ENCODE assay signal across 1 cellular context in the genomic region with DNA sequence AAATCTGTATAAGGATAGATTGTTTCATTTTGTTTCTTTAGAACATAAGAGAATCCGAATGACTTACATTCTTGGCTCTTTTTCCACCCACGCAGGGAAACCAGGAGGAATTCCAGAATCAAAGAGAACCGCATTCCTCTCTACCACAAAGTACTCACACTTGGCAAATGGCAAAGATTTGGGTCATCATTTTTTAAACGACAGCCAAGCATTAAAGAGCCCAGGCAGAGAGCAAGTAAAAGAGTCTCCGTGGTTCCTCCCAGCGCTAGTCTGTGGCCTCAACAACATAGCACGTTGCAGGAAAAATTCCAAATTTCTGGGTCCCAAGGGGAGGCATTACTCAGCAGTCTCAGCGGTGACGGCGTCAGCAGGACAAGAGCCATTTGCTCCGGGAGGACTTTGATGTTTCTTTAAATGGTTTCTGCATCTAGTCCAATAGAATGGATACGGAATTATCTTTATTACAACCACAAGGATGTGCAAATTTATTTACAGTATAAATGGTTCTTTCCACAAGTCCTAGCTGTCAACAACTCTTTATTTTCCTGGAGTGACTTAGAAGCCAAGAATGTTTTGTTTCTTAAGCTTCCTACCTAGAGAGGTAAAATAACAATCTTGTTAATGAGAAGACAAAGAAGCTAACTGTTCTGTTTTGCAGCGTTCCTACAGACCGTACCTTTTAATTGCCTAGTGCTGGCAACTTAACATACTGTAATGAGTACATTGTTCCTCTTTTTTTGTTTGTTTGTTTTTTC.
A peak's percentile ranks its signal among the peaks of the same experiment; 100 is the strongest.
TF ChIP-seq lines count a peak whose summit lies in the region.

No MANE protein-coding gene starts in this region.

TF ChIP-seq in HEK293, 187 proteins besides CTCF, POLR2A, EP300 and RAD21 (continued from another document and continues in another):
- TF ChIP-seq ZNF2 (tag by site-specific recombination; IDR thresholded peaks at IDR 0.05) (peak; percentile 77), ZBTB17 (tag by site-specific recombination; IDR thresholded peaks at IDR 0.05) (peak; percentile 70), SP3 (tag by site-specific recombination; IDR thresholded peaks at IDR 0.05) (peak; percentile 47), ZNF561 (tag by site-specific recombination; IDR thresholded peaks at IDR 0.05; ENCODE audit: borderline replicate concordance) (peak; percentile 76; the same call in 1 of the 2 replicates), MEIS1 (CRISPR knock-in tag; IDR thresholded peaks at IDR 0.05; ENCODE audit: borderline replicate concordance) (no peak), ZNF629 (tag by site-specific recombination; IDR thresholded peaks at IDR 0.05) (peak; percentile 90), ZEB2 (tag by site-specific recombination; IDR thresholded peaks at IDR 0.05) (peak; percentile 76), ZNF324 (tag by site-specific recombination; IDR thresholded peaks at IDR 0.05) (peak; percentile 25; the same call in 1 of the 2 replicates), ZNF335 (tag by site-specific recombination; conservative IDR thresholded peaks at IDR 0.05) (peak; percentile 43; the same call in 1 of the 2 replicates), TCF7L2 (IDR thresholded peaks at IDR 0.05; ENCODE audit: borderline replicate concordance, low read depth, low read length) (peak; percentile 91), ZFP37 (tag by site-specific recombination; IDR thresholded peaks at IDR 0.05) (0 out of 2 replicates have a peak, but pooled peaks have one; percentile 26), ZNF146 (tag by site-specific recombination; IDR thresholded peaks at IDR 0.05) (0 out of 2 replicates have a peak, but pooled peaks have one; percentile 16), ZNF488 (tag by site-specific recombination; IDR thresholded peaks at IDR 0.05) (no peak), ZNF114 (tag by site-specific recombination; IDR thresholded peaks at IDR 0.05) (no peak), ZNF223 (tag by site-specific recombination; IDR thresholded peaks at IDR 0.05) (no peak), KLF10 (tag by site-specific recombination; IDR thresholded peaks at IDR 0.05) (peak; percentile 84), PATZ1 (tag by site-specific recombination; IDR thresholded peaks at IDR 0.05) (0 out of 2 replicates have a peak, but pooled peaks have one; percentile 26), ZNF10 (tag by site-specific recombination; IDR thresholded peaks at IDR 0.05) (peak; percentile 89), ZNF239 (tag by site-specific recombination; IDR thresholded peaks at IDR 0.05) (no peak), ZNF558 (tag by site-specific recombination; IDR thresholded peaks at IDR 0.05) (peak; percentile 44; the same call in 1 of the 2 replicates), BCL6B (tag by site-specific recombination; IDR thresholded peaks at IDR 0.05) (peak; percentile 81), ZNF157 (tag by site-specific recombination; IDR thresholded peaks at IDR 0.05) (no peak), PRDM10 (tag by site-specific recombination; IDR thresholded peaks at IDR 0.05) (peak; percentile 90), ZBTB20 (tag by site-specific recombination; IDR thresholded peaks at IDR 0.05) (no peak), TRIM28 (IDR thresholded peaks at IDR 0.05; ENCODE audit: borderline replicate concordance, low read length) (peak; percentile 40; the same call in 1 of the 2 replicates), KLF8 (tag by site-specific recombination; IDR thresholded peaks at IDR 0.05) (peak; percentile 66; the same call in 1 of the 2 replicates), SP2 (tag by site-specific recombination; IDR thresholded peaks at IDR 0.05) (0 out of 2 replicates have a peak, but pooled peaks have one; percentile 11), INSM2 (tag by site-specific recombination; IDR thresholded peaks at IDR 0.05) (peak; percentile 69; the same call in 1 of the 2 replicates), ZNF37A (tag by site-specific recombination; IDR thresholded peaks at IDR 0.05) (no peak), TSHZ1 (tag by site-specific recombination; IDR thresholded peaks at IDR 0.05; ENCODE audit: borderline replicate concordance) (peak; percentile 59)
- TF ChIP-seq, protein P1, sequence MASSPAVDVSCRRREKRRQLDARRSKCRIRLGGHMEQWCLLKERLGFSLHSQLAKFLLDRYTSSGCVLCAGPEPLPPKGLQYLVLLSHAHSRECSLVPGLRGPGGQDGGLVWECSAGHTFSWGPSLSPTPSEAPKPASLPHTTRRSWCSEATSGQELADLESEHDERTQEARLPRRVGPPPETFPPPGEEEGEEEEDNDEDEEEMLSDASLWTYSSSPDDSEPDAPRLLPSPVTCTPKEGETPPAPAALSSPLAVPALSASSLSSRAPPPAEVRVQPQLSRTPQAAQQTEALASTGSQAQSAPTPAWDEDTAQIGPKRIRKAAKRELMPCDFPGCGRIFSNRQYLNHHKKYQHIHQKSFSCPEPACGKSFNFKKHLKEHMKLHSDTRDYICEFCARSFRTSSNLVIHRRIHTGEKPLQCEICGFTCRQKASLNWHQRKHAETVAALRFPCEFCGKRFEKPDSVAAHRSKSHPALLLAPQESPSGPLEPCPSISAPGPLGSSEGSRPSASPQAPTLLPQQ (tag by site-specific recombination; IDR thresholded peaks at IDR 0.05): peak; percentile 68; the same call in 1 of the 2 replicates
- TF ChIP-seq, protein P2, sequence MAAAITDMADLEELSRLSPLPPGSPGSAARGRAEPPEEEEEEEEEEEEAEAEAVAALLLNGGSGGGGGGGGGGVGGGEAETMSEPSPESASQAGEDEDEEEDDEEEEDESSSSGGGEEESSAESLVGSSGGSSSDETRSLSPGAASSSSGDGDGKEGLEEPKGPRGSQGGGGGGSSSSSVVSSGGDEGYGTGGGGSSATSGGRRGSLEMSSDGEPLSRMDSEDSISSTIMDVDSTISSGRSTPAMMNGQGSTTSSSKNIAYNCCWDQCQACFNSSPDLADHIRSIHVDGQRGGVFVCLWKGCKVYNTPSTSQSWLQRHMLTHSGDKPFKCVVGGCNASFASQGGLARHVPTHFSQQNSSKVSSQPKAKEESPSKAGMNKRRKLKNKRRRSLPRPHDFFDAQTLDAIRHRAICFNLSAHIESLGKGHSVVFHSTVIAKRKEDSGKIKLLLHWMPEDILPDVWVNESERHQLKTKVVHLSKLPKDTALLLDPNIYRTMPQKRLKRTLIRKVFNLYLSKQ (tag by site-specific recombination; IDR thresholded peaks at IDR 0.05; ENCODE audit: borderline replicate concordance): no peak
- TF ChIP-seq, protein P3, sequence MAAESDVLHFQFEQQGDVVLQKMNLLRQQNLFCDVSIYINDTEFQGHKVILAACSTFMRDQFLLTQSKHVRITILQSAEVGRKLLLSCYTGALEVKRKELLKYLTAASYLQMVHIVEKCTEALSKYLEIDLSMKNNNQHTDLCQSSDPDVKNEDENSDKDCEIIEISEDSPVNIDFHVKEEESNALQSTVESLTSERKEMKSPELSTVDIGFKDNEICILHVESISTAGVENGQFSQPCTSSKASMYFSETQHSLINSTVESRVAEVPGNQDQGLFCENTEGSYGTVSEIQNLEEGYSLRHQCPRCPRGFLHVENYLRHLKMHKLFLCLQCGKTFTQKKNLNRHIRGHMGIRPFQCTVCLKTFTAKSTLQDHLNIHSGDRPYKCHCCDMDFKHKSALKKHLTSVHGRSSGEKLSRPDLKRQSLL (tag by site-specific recombination; IDR thresholded peaks at IDR 0.05): no peak
- TF ChIP-seq, protein P4, sequence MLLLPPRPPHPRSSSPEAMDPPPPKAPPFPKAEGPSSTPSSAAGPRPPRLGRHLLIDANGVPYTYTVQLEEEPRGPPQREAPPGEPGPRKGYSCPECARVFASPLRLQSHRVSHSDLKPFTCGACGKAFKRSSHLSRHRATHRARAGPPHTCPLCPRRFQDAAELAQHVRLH (tag by site-specific recombination; IDR thresholded peaks at IDR 0.05): 0 out of 2 replicates have a peak, but pooled peaks have one; percentile 24
